Comparison of ENCODE assay signal across 1 cellular context in the genomic region with DNA sequence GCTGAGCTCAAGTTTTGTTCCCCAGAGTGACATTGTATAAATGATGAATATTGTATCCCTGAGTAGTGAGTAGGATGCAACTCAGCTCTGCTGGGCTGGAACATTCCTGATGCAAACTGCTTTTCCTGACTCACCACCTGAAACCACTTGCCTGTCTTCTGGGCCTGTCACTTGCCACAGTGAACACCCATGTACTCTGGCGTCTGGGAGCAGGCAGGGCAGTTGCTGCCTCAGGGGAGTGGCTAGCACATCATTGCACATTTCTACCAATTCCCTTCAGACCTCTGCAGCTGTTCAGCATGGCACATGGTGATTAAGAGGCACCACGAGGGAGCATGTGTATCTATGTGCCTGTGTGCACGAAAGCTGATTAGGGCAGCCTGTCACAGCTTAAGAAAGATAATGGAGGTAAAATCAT.
A peak's percentile ranks its signal among the peaks of the same experiment; 100 is the strongest.
TF ChIP-seq lines count a peak whose summit lies in the region.

No MANE protein-coding gene starts in this region.

TF ChIP-seq in K562, 482 proteins besides CTCF, POLR2A, EP300 and RAD21 (continued from another document and continues in another):
- TF ChIP-seq, protein P1, sequence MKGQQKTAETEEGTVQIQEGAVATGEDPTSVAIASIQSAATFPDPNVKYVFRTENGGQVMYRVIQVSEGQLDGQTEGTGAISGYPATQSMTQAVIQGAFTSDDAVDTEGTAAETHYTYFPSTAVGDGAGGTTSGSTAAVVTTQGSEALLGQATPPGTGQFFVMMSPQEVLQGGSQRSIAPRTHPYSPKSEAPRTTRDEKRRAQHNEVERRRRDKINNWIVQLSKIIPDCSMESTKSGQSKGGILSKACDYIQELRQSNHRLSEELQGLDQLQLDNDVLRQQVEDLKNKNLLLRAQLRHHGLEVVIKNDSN (CRISPR knock-in tag; IDR thresholded peaks at IDR 0.05) = peak; percentile 48
- TF ChIP-seq CBX8 (IDR thresholded peaks at IDR 0.05; ENCODE audit: borderline replicate concordance, extremely low read depth, low read depth, low read length, poor library complexity, severe bottlenecking) (no peak), RCOR1 (IDR thresholded peaks at IDR 0.05; ENCODE audit: borderline replicate concordance in 1 of 2, low read depth in 2 of 2, low read length in 2 of 2) (0 out of 4 replicates have a peak, but pooled peaks of 1 of the 2 experiments have one; percentile 8), U2AF2 (optimal IDR thresholded peaks at IDR 0.05; ENCODE audit: low read depth, low read length) (no peak), TAF7 (tag; IDR thresholded peaks at IDR 0.05) (no peak), FOXK2 (conservative IDR thresholded peaks at IDR 0.05 in 1 of 2, IDR thresholded peaks at IDR 0.05 in 1 of 2; ENCODE audit: low read depth in 2 of 2) (peak in 1 of 2 experiments; percentile 46; a peak in 1 of 4 replicates), KAT8 (IDR thresholded peaks at IDR 0.05; ENCODE audit: low read depth) (no peak), CHD1 (IDR thresholded peaks at IDR 0.05; ENCODE audit: low read length) (no peak), RBBP5 (IDR thresholded peaks at IDR 0.05; ENCODE audit: borderline replicate concordance, insufficient read depth, low read length, poor library complexity, severe bottlenecking) (no peak), SP2 (IDR thresholded peaks at IDR 0.05; ENCODE audit: extremely low read depth, low read depth, low read length, poor library complexity, severe bottlenecking) (no peak), CCNT2 (IDR thresholded peaks at IDR 0.05; ENCODE audit: borderline replicate concordance, extremely low read depth, insufficient read length, low read depth, low read length) (peak; percentile 29), DNMT1 (IDR thresholded peaks at IDR 0.05) (no peak), ZNF507 (tag; conservative IDR thresholded peaks at IDR 0.05) (no peak), SMARCA4 (IDR thresholded peaks at IDR 0.05) (no peak), EGR1 (conservative IDR thresholded peaks at IDR 0.05) (no peak), PML (IDR thresholded peaks at IDR 0.05; ENCODE audit: low read length) (peak; percentile 64; the same call in 1 of the 2 replicates), KLF1 (tag; IDR thresholded peaks at IDR 0.05) (no peak), ZNF583 (CRISPR knock-in tag; IDR thresholded peaks at IDR 0.05) (0 out of 2 replicates have a peak, but pooled peaks have one; percentile 56), MTF1 (CRISPR knock-in tag; IDR thresholded peaks at IDR 0.05; ENCODE audit: borderline replicate concordance) (no peak; the same call in 1 of the 2 replicates), SAFB2 (IDR thresholded peaks at IDR 0.05; ENCODE audit: borderline replicate concordance, low read depth, low read length, severe bottlenecking) (no peak), ZFX (CRISPR knock-in tag; IDR thresholded peaks at IDR 0.05) (peak; percentile 25; the same call in 1 of the 2 replicates), ZC3H8 (IDR thresholded peaks at IDR 0.05) (no peak), NFATC3 (IDR thresholded peaks at IDR 0.05) (no peak), CREBBP (IDR thresholded peaks at IDR 0.05; ENCODE audit: low read depth, low read length) (no peak), MCM2 (IDR thresholded peaks at IDR 0.05; ENCODE audit: low read depth) (no peak), MIER1 (IDR thresholded peaks at IDR 0.05; ENCODE audit: low read depth) (no peak), HDAC2 (IDR thresholded peaks at IDR 0.05) (0 out of 2 replicates have a peak, but pooled peaks have one; percentile 25), ARID1B (IDR thresholded peaks at IDR 0.05) (peak; percentile 80), ZNF174 (CRISPR knock-in tag; IDR thresholded peaks at IDR 0.05) (no peak), NFYB (IDR thresholded peaks at IDR 0.05; ENCODE audit: extremely low read depth, insufficient read length) (no peak)
- TF ChIP-seq, protein P2, sequence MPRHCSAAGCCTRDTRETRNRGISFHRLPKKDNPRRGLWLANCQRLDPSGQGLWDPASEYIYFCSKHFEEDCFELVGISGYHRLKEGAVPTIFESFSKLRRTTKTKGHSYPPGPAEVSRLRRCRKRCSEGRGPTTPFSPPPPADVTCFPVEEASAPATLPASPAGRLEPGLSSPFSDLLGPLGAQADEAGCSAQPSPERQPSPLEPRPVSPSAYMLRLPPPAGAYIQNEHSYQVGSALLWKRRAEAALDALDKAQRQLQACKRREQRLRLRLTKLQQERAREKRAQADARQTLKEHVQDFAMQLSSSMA (CRISPR knock-in tag; IDR thresholded peaks at IDR 0.05) = no peak
- TF ChIP-seq, protein P3, sequence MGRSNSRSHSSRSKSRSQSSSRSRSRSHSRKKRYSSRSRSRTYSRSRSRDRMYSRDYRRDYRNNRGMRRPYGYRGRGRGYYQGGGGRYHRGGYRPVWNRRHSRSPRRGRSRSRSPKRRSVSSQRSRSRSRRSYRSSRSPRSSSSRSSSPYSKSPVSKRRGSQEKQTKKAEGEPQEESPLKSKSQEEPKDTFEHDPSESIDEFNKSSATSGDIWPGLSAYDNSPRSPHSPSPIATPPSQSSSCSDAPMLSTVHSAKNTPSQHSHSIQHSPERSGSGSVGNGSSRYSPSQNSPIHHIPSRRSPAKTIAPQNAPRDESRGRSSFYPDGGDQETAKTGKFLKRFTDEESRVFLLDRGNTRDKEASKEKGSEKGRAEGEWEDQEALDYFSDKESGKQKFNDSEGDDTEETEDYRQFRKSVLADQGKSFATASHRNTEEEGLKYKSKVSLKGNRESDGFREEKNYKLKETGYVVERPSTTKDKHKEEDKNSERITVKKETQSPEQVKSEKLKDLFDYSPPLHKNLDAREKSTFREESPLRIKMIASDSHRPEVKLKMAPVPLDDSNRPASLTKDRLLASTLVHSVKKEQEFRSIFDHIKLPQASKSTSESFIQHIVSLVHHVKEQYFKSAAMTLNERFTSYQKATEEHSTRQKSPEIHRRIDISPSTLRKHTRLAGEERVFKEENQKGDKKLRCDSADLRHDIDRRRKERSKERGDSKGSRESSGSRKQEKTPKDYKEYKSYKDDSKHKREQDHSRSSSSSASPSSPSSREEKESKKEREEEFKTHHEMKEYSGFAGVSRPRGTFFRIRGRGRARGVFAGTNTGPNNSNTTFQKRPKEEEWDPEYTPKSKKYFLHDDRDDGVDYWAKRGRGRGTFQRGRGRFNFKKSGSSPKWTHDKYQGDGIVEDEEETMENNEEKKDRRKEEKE (IDR thresholded peaks at IDR 0.05; ENCODE audit: borderline replicate concordance in 1 of 2, control insufficient read depth in 1 of 2, low read depth in 2 of 2, low read length in 1 of 2) = no peak
- TF ChIP-seq, protein P4, sequence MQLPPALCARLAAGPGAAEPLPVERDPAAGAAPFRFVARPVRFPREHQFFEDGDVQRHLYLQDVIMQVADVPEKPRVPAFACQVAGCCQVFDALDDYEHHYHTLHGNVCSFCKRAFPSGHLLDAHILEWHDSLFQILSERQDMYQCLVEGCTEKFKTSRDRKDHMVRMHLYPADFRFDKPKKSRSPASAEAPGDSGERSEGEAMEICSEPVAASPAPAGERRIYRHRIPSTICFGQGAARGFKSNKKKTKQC (CRISPR knock-in tag; IDR thresholded peaks at IDR 0.05) = peak; percentile 58; the same call in 1 of the 2 replicates
- TF ChIP-seq, protein P5, sequence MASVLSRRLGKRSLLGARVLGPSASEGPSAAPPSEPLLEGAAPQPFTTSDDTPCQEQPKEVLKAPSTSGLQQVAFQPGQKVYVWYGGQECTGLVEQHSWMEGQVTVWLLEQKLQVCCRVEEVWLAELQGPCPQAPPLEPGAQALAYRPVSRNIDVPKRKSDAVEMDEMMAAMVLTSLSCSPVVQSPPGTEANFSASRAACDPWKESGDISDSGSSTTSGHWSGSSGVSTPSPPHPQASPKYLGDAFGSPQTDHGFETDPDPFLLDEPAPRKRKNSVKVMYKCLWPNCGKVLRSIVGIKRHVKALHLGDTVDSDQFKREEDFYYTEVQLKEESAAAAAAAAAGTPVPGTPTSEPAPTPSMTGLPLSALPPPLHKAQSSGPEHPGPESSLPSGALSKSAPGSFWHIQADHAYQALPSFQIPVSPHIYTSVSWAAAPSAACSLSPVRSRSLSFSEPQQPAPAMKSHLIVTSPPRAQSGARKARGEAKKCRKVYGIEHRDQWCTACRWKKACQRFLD (CRISPR knock-in tag; IDR thresholded peaks at IDR 0.05) = no peak
- TF ChIP-seq, protein P6, sequence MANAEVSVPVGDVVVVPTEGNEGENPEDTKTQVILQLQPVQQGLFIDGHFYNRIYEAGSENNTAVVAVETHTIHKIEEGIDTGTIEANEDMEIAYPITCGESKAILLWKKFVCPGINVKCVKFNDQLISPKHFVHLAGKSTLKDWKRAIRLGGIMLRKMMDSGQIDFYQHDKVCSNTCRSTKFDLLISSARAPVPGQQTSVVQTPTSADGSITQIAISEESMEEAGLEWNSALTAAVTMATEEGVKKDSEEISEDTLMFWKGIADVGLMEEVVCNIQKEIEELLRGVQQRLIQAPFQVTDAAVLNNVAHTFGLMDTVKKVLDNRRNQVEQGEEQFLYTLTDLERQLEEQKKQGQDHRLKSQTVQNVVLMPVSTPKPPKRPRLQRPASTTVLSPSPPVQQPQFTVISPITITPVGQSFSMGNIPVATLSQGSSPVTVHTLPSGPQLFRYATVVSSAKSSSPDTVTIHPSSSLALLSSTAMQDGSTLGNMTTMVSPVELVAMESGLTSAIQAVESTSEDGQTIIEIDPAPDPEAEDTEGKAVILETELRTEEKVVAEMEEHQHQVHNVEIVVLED (CRISPR knock-in tag; IDR thresholded peaks at IDR 0.05) = no peak
- TF ChIP-seq, protein P7, sequence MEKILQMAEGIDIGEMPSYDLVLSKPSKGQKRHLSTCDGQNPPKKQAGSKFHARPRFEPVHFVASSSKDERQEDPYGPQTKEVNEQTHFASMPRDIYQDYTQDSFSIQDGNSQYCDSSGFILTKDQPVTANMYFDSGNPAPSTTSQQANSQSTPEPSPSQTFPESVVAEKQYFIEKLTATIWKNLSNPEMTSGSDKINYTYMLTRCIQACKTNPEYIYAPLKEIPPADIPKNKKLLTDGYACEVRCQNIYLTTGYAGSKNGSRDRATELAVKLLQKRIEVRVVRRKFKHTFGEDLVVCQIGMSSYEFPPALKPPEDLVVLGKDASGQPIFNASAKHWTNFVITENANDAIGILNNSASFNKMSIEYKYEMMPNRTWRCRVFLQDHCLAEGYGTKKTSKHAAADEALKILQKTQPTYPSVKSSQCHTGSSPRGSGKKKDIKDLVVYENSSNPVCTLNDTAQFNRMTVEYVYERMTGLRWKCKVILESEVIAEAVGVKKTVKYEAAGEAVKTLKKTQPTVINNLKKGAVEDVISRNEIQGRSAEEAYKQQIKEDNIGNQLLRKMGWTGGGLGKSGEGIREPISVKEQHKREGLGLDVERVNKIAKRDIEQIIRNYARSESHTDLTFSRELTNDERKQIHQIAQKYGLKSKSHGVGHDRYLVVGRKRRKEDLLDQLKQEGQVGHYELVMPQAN (IDR thresholded peaks at IDR 0.05; ENCODE audit: borderline replicate concordance) = 0 out of 2 replicates have a peak, but pooled peaks have one; percentile 42
- TF ChIP-seq, protein P8, sequence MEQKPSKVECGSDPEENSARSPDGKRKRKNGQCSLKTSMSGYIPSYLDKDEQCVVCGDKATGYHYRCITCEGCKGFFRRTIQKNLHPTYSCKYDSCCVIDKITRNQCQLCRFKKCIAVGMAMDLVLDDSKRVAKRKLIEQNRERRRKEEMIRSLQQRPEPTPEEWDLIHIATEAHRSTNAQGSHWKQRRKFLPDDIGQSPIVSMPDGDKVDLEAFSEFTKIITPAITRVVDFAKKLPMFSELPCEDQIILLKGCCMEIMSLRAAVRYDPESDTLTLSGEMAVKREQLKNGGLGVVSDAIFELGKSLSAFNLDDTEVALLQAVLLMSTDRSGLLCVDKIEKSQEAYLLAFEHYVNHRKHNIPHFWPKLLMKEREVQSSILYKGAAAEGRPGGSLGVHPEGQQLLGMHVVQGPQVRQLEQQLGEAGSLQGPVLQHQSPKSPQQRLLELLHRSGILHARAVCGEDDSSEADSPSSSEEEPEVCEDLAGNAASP (IDR thresholded peaks at IDR 0.05) = no peak
- TF ChIP-seq, protein P9, sequence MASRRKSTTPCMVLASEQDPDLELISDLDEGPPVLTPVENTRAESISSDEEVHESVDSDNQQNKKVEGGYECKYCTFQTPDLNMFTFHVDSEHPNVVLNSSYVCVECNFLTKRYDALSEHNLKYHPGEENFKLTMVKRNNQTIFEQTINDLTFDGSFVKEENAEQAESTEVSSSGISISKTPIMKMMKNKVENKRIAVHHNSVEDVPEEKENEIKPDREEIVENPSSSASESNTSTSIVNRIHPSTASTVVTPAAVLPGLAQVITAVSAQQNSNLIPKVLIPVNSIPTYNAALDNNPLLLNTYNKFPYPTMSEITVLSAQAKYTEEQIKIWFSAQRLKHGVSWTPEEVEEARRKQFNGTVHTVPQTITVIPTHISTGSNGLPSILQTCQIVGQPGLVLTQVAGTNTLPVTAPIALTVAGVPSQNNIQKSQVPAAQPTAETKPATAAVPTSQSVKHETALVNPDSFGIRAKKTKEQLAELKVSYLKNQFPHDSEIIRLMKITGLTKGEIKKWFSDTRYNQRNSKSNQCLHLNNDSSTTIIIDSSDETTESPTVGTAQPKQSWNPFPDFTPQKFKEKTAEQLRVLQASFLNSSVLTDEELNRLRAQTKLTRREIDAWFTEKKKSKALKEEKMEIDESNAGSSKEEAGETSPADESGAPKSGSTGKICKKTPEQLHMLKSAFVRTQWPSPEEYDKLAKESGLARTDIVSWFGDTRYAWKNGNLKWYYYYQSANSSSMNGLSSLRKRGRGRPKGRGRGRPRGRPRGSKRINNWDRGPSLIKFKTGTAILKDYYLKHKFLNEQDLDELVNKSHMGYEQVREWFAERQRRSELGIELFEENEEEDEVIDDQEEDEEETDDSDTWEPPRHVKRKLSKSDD (conservative IDR thresholded peaks at IDR 0.05; ENCODE audit: low read length) = no peak
- TF ChIP-seq, protein P10, sequence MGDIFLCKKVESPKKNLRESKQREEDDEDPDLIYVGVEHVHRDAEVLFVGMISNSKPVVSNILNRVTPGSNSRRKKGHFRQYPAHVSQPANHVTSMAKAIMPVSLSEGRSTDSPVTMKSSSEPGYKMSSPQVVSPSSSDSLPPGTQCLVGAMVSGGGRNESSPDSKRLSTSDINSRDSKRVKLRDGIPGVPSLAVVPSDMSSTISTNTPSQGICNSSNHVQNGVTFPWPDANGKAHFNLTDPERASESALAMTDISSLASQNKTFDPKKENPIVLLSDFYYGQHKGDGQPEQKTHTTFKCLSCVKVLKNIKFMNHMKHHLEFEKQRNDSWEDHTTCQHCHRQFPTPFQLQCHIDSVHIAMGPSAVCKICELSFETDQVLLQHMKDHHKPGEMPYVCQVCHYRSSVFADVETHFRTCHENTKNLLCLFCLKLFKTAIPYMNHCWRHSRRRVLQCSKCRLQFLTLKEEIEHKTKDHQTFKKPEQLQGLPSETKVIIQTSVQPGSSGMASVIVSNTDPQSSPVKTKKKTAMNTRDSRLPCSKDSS (IDR thresholded peaks at IDR 0.05; ENCODE audit: low read depth, partially characterized antibody) = no peak
